ENCODE assay signal across 8 cellular contexts in the genomic region with DNA sequence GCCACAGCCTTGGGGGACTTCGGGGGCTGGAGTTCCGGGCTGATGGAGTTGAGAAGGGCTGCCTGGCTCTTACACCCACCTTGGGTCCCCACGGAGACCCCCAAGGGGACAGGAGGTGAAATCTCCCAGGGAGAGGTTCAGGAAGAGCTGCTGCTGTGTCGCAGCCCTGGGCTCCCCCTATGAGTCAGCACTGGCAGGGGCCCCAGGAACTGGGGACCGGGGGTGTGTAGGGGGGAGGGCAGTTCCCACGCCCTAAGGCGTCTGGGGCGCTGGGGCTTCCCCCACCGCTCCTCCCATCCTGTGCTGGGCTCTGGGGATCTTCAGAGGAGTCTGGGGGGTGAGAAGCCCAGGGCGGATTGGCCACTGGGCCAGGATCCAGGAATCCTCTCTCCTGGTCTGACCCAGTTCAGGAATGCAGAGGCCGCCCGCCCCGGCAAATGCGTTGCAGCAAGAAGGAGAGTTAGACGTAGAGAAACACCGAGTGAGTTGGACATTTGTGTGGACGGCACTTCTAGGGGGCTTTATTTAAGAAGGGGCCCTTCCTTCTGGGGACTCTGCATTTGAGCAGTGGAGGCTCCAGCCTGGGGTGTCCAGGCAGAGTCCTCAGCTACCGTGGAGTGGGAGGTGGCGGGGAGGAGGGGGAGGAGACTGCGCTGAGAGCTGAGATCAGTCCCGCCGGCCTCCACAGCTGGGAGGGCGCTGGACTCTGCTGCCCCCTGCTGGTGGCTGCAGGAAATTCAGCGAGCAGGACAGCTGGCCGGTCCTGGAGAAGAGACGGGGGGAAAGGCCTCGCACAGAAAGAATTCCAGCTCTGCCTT. TPM values are rescaled to one million over a fixed set of nuclear protein-coding genes. Genes with fewer than 3 reads are reported as not detected.
DNase-seq lines count a peak whose midpoint lies in the region; ATAC-seq and TF ChIP-seq lines count a peak whose summit lies in the region.

No MANE protein-coding gene starts in this region.

- peak overlapping the region; percentile 53 for H3K4me3 ChIP-seq in Jurkat, Clone E6-1 (ENCODE audit: low read length)
- peak overlapping the region; percentile 43 to 55 for H3K4me3 ChIP-seq in foreskin fibroblast (ENCODE audit: low read depth in 1 of 2, low read length in 2 of 2)
- H3K4me3 ChIP-seq in neuron (ENCODE audit: low read length): peak overlapping the region; percentile 23

- H3K4me1 ChIP-seq in neuron (ENCODE audit: insufficient read depth, low read length): peaks cover 18% of the 10 kb centered on the region

- CTCF ChIA-PET in RWPE1 (lab: Yijun Ruan, JAX): interaction anchor here (0.6 to 1.8 kb wide), 20 partner anchors 9 to 832 kb away, joined by 3 to 9 read pairs (median 4); a partner anchor contains a TSS

- H3K27ac ChIP-seq in RWPE1: peak overlapping the region; percentile 100

- DNase-seq in DMS53 (lab: John Stamatoyannopoulos, UW): peak; percentile 88
- no peak for DNase-seq in Jurkat, Clone E6-1 (ENCODE audit: low read depth, low spot score)
- peak; percentile 87 for DNase-seq in RWPE1 (ENCODE audit: low spot score)
- peak; percentile 90 for DNase-seq in activated gamma-delta T cell treated with Interleukin-2 at 50 U/mL for 16 hours
- DNase-seq in foreskin fibroblast: peak; percentile 85 to 96
- DNase-seq in stromal cell of bone marrow (ENCODE audit: low read depth): peak; percentile 77

- TF ChIP-seq CTCF in RWPE1 (conservative IDR thresholded peaks at IDR 0.05; ENCODE audit: low read depth) (peak; percentile 99), foreskin fibroblast (IDR thresholded peaks at IDR 0.05; ENCODE audit: low read depth, low read length) (peak; percentile 84)

- H3K27me3 ChIP-seq in neuron (ENCODE audit: insufficient read depth, low read length): peaks cover 21% of the 10 kb centered on the region

- no peaks in the 10 kb centered on the region for H3K36me3 ChIP-seq in neuron (ENCODE audit: insufficient read depth, low read length)

- H2AFZ ChIP-seq in neuron (ENCODE audit: low read depth, low read length): peak overlapping the region; percentile 70

- POLR2A ChIA-PET in RWPE1 (lab: Yijun Ruan, JAX; ENCODE audit: low non-redundant PET): interaction anchor here (0.5 to 1.5 kb wide), 6 partner anchors 23 to 67 kb away, joined by 3 to 8 read pairs (median 5); a partner anchor contains a TSS

- no peaks in the 10 kb centered on the region for H3K9me3 ChIP-seq in neuron (ENCODE audit: low read length)

- ATAC-seq in GM21619 (IDR thresholded peaks at IDR 0.05; ENCODE audit: unreplicated experiment): peak; percentile 66

RNA-seq across cellular contexts. Expression of a gene that starts 15.0 kb away (rescaled TPM):
- polyA plus RNA-seq in Jurkat, Clone E6-1 (2012; ENCODE audit: insufficient read depth, insufficient read length): 1.5 TPM

RNA-seq across cellular contexts. Expression of a gene that starts 44.0 kb away (rescaled TPM):
- 12.5 TPM for polyA plus RNA-seq in Jurkat, Clone E6-1 (2012; ENCODE audit: insufficient read depth, insufficient read length)

RNA-seq across cellular contexts. Expression of a gene that starts 44.1 kb away (rescaled TPM):
- 42.3 TPM for polyA plus RNA-seq in Jurkat, Clone E6-1 (2012; ENCODE audit: insufficient read depth, insufficient read length)
